ENCODE assay signal across 9 cellular contexts in the genomic region with DNA sequence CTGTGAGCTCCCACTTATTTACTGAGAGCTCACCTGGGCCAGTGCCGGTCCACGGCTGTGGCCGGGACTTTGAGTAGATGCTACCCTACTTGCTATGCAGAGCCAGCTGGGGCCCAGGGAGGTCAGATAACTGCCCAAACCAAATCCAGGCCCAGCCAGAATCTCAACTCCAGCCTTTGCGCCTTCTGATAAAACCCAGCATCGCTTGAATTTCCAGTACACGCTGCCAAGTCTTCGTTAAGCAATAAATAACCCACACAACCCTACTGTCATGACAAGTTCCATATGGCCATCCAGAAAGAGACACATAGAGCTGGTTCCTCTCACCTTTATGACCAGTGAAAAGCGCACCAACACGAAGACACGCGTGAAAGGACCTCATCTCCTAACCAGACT. TPM values are rescaled to one million over a fixed set of nuclear protein-coding genes. Genes with fewer than 3 reads are reported as not detected.
DNase-seq lines count a peak whose midpoint lies in the region; ATAC-seq and TF ChIP-seq lines count a peak whose summit lies in the region.
"Not testable (repeated sequence)": the region's sequence is repeated elsewhere in the genome, so short reads cannot be mapped to it uniquely, and the experiment has no call there.
"Had no signal": no experiment of that assay in that cellular context is flagged by ENCODE, and none has a peak within 500 bp of the region (broad histone marks: within the 10 kb centered on the region; RNA-seq: fewer than 3 reads in every experiment).

No MANE protein-coding gene starts in this region.

- H3K36me3 ChIP-seq in CD4-positive, alpha-beta memory T cell (ENCODE audit: insufficient read depth, low read length); Karpas-422 (ENCODE audit: insufficient read depth, low read length); neutrophil: not testable (repeated sequence)

- peak overlapping the region in 6 of 7 donors; percentile 2 to 67 (median 24) for H3K27ac Mint-ChIP-seq in CD4-positive, alpha-beta memory T cell
- H3K27ac Mint-ChIP-seq in T-helper 17 cell (peak overlapping the region; percentile 39), brain (peak overlapping the region; percentile 28 to 85 (median 64)), type B pancreatic cell (peak overlapping the region; percentile 35)
- peak overlapping the region; percentile 80 for H3K27ac Mint-ChIP-seq in activated T-cell treated with anti-CD3 and anti-CD28 coated beads, Interleukin-2, amount 50 U/mL, for 24 hours

- not testable (repeated sequence) for H3K27me3 Mint-ChIP-seq in CD4-positive, alpha-beta memory T cell; T-helper 17 cell; activated T-cell treated with anti-CD3 and anti-CD28 coated beads, Interleukin-2, amount 50 U/mL, for 24 hours; brain; type B pancreatic cell

- intact Hi-C loops in CD4-positive, alpha-beta memory T cell (cut with micrococcal nuclease); left ventricle myocardium superior (cut with micrococcal nuclease): not testable (repeated sequence)

- H3K9me2 ChIP-seq in Karpas-422 (replicated peaks; ENCODE audit: insufficient read depth, low read length): not testable (repeated sequence)

- H3K4me3 Mint-ChIP-seq in CD4-positive, alpha-beta memory T cell: peak overlapping the region in 2 of 8 donors; percentile 8 to 29
- not testable (repeated sequence) for H3K4me3 Mint-ChIP-seq in T-helper 17 cell
- H3K4me3 Mint-ChIP-seq in activated T-cell treated with anti-CD3 and anti-CD28 coated beads, Interleukin-2, amount 50 U/mL, for 24 hours: peak overlapping the region; percentile 53
- H3K4me3 Mint-ChIP-seq in brain (peak overlapping the region; percentile 8 to 50 (median 34)), type B pancreatic cell (peak overlapping the region; percentile 6)

- not testable (repeated sequence) for ATAC-seq in T-helper 17 cell
- peak; percentile 68 for ATAC-seq in left ventricle myocardium superior

- H3K9me3 Mint-ChIP-seq in CD4-positive, alpha-beta memory T cell; activated T-cell treated with anti-CD3 and anti-CD28 coated beads, Interleukin-2, amount 50 U/mL, for 24 hours; brain; type B pancreatic cell: not testable (repeated sequence)

- CTCF ChIA-PET in CD4-positive, alpha-beta memory T cell (lab: Charles Lee; ENCODE audit: partially characterized antibody): not testable (repeated sequence)

- not testable (repeated sequence) for H3K4me1 ChIP-seq in CD4-positive, alpha-beta memory T cell (ENCODE audit: insufficient read depth, low read length)
- H3K4me1 ChIP-seq in Karpas-422 (ENCODE audit: low read length) (peaks cover 48% of the 10 kb centered on the region), neutrophil (ENCODE audit: control insufficient read depth in 1 of 2, insufficient read depth in 1 of 2, low read depth in 1 of 2, low read length in 1 of 2) (peaks cover 12 to 19% of the 10 kb centered on the region in 2 experiments)

- not testable (repeated sequence) for H4K20me1 ChIP-seq in Karpas-422 (ENCODE audit: insufficient read depth, low read depth, low read length)

- H3K27me3 ChIP-seq in CD4-positive, alpha-beta memory T cell (ENCODE audit: insufficient read depth, low read length); Karpas-422 (ENCODE audit: low read length); neutrophil: not testable (repeated sequence)

- POLR2A ChIA-PET in CD4-positive, alpha-beta memory T cell (lab: Charles Lee; ENCODE audit: partially characterized antibody): not testable (repeated sequence)

- peaks cover 67% of the 10 kb centered on the region for H3K79me2 ChIP-seq in Karpas-422 (ENCODE audit: low read length)

- DNase-seq in CD4-positive, alpha-beta memory T cell; Karpas-422; T-helper 17 cell; activated T-cell treated with anti-CD3 and anti-CD28 coated beads, Interleukin-2, amount 50 U/mL, for 24 hours; type B pancreatic cell (ENCODE audit: extremely low spot score, unreplicated experiment): not testable (repeated sequence)
- DNase-seq in left ventricle myocardium superior: peak; percentile 48

- not testable (repeated sequence) for TF ChIP-seq CTCF in brain (conservative IDR thresholded peaks at IDR 0.05); neutrophil (IDR thresholded peaks at IDR 0.05); type B pancreatic cell (conservative IDR thresholded peaks at IDR 0.05)

- H3K4me1 Mint-ChIP-seq in CD4-positive, alpha-beta memory T cell: peaks cover 14 to 49% (median 29%) of the 10 kb centered on the region in 4 donors
- H3K4me1 Mint-ChIP-seq in T-helper 17 cell (peaks cover 21% of the 10 kb centered on the region), brain (peaks cover 44% of the 10 kb centered on the region), type B pancreatic cell (ENCODE audit: unreplicated experiment) (peaks cover 25% of the 10 kb centered on the region)
- peaks cover 53% of the 10 kb centered on the region for H3K4me1 Mint-ChIP-seq in activated T-cell treated with anti-CD3 and anti-CD28 coated beads, Interleukin-2, amount 50 U/mL, for 24 hours (ENCODE audit: low read depth)

- peaks cover 4 to 11% of the 10 kb centered on the region in 2 donors for H3K36me3 Mint-ChIP-seq in CD4-positive, alpha-beta memory T cell
- H3K36me3 Mint-ChIP-seq in T-helper 17 cell (ENCODE audit: low read depth); brain; type B pancreatic cell: not testable (repeated sequence)
- peaks cover 81% of the 10 kb centered on the region for H3K36me3 Mint-ChIP-seq in activated T-cell treated with anti-CD3 and anti-CD28 coated beads, Interleukin-2, amount 50 U/mL, for 24 hours (ENCODE audit: low read depth)

- H3K9ac ChIP-seq in Karpas-422 (ENCODE audit: low read length): not testable (repeated sequence)

- H3K4me3 ChIP-seq in CD4-positive, alpha-beta memory T cell (ENCODE audit: low read length in 2 of 2); Karpas-422 (ENCODE audit: low read length); neutrophil (ENCODE audit: low read depth in 1 of 2, low read length in 1 of 2): not testable (repeated sequence)

- not testable (repeated sequence) for H3K9me3 ChIP-seq in CD4-positive, alpha-beta memory T cell (ENCODE audit: control insufficient read depth in 1 of 2, low read length in 2 of 2); Karpas-422 (ENCODE audit: low read length); T-helper 17 cell (ENCODE audit: control insufficient read depth, low read length, poor library complexity, severe bottlenecking); neutrophil

- H3K27ac ChIP-seq in CD4-positive, alpha-beta memory T cell (ENCODE audit: low read depth, low read length); Karpas-422 (ENCODE audit: low read length): not testable (repeated sequence)
- peak overlapping the region; percentile 35 for H3K27ac ChIP-seq in neutrophil

- H2AFZ ChIP-seq in Karpas-422 (ENCODE audit: low read length): not testable (repeated sequence)

- H3K4me2 ChIP-seq in Karpas-422 (ENCODE audit: low read depth, low read length, poor library complexity, severe bottlenecking): peak overlapping the region; percentile 2

RNA-seq across cellular contexts. Expression of a gene that starts 55.6 kb away (rescaled TPM):
- 100 to 1,000 TPM; 168 to 175 TPM for total RNA-seq in CD4-positive, alpha-beta memory T cell
- 100 to 1,000 TPM in 1 of 2 donors, 10 to 100 TPM in 1; 86.3 to 208 TPM for polyA plus RNA-seq in CD4-positive, alpha-beta memory T cell
- 0.63 and 1.0 TPM in 2 replicates for total RNA-seq in Karpas-422 (2014; rRNA removed; shearing (Covaris generic); ENCODE audit: low replicate concordance)
- total RNA-seq in T-helper 17 cell (100 to 1,000 TPM; 122 to 147 TPM), left ventricle myocardium superior (0.87 TPM), type B pancreatic cell (ENCODE audit: low replicate concordance) (0.14 and 0.31 TPM in 2 replicates)
- polyA plus RNA-seq in brain (ENCODE audit: insufficient read depth, low read depth, low replicate concordance): 0.37 TPM
- total RNA-seq: LHCN-M2 had no signal

Comparison
In these comparisons a context has a peak if more than half of its experiments do, and no peak if none do; other contexts are left out.
1. H3K27ac Mint-ChIP-seq: peak in every context shown above with its lines; median percentile 80 in activated T-cell treated with anti-CD3 and anti-CD28 coated beads, Interleukin-2, amount 50 U/mL, for 24 hours; 64 in brain; 39 in T-helper 17 cell; 35 in type B pancreatic cell; 24 in CD4-positive, alpha-beta memory T cell.
2. RNA of a gene that starts 55.6 kb away (total RNA-seq): 168 to 175 TPM in CD4-positive, alpha-beta memory T cell and 122 to 147 TPM in T-helper 17 cell; 0.87 TPM in left ventricle myocardium superior (single experiment), 0.63 to 1.0 TPM in Karpas-422 and 0.14 to 0.31 TPM in type B pancreatic cell; every median in the first group is over 10 times any median in the second.